Comparison of ENCODE assay signal across 8 cellular contexts in the genomic region with DNA sequence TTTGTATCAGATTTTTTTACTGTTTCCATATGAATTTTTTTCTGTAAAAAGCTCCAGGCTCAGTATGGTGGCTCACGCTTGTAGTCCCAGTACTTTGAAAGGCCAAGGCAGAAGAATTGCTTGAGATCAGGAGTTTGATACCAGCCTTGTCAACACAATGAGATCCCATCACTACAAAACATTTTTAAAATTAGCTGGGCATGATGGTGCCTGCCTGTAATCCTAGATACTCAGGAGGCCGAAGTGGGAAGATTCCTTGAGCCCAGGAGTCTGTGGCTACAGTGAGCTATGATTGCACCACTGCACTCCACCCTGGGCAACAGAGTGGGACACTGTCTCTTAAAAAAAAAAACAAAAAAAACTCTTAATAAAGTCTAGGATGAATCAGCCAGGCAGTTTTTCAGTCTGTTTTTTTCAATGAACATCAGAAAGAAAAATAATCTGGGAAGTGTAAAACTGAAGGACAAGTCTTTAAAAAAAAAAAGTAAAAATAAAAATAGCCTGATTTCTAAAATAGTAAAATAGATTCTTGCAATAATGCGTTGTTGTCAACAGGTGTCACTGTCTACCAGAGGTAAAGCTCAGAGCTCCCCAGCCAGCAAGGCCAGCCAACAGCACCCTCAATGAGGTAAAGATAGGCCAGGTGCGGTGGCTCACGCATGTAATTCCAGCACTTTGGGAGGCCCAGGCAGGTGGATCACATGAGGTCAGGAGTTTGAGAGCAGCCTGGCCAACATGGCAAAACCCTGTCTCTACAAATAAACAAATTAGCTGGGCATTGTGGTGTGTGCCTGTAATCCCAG. TPM values are rescaled to one million over a fixed set of nuclear protein-coding genes. Genes with fewer than 3 reads are reported as not detected.
DNase-seq lines count a peak whose midpoint lies in the region; ATAC-seq, FAIRE-seq and TF ChIP-seq lines count a peak whose summit lies in the region.

No MANE protein-coding gene starts in this region.

- H3K4me3 ChIP-seq in HFF-Myc (replicated peaks; ENCODE audit: low read depth, low read length), result no peak overlapping the region

- peaks cover 0 to 8% (median 6%) of the 10 kb centered on the region in 4 donors for H3K4me1 Mint-ChIP-seq in naive thymus-derived CD8-positive, alpha-beta T cell

- no peak for FAIRE-seq in urothelium cell line (lab: Jason Lieb, UNC)

- H3K36me3 Mint-ChIP-seq in naive thymus-derived CD8-positive, alpha-beta T cell, result no peaks in the 10 kb centered on the region

- ATAC-seq in naive thymus-derived CD8-positive, alpha-beta T cell, result peak; percentile 83
- ATAC-seq in HG03025 (IDR thresholded peaks at IDR 0.05; ENCODE audit: low FRiP score, unreplicated experiment), result no peak

- peak; percentile 40 for DNase-seq in DMS79 (lab: John Stamatoyannopoulos, UW)
- no peak for DNase-seq in HFF-Myc (ENCODE audit: extremely low read depth, low read depth)
- peak; percentile 27 for DNase-seq in NCI-H748 treated with DMSO at 0.1 percent for 48 hours (lab: John Stamatoyannopoulos, UW)
- peak; percentile 14 for DNase-seq in activated CD8-positive, alpha-beta memory T cell treated with anti-CD3 and anti-CD28 coated beads, Interleukin-2, amount 50 U/mL, for 24 hours (ENCODE audit: extremely low read depth)
- peak; percentile 45 to 71 for DNase-seq in erythroblast (lab: John Stamatoyannopoulos, UW)
- DNase-seq in naive thymus-derived CD8-positive, alpha-beta T cell, result peak; percentile 21 to 67 (median 50)
- peak; percentile 42 for DNase-seq in urothelium cell line (ENCODE audit: low spot score)

- TF ChIP-seq CTCF in HFF-Myc (IDR thresholded peaks at IDR 0.05; ENCODE audit: low read depth, low read length, missing control alignments), result peak; percentile 48

- no peak for TF ChIP-seq POLR2A in erythroblast (IDR thresholded peaks at IDR 0.05; ENCODE audit: low read length)

- H3K9me3 Mint-ChIP-seq in naive thymus-derived CD8-positive, alpha-beta T cell, result no peaks in the 10 kb centered on the region

- H3K4me3 Mint-ChIP-seq in naive thymus-derived CD8-positive, alpha-beta T cell, result no peak overlapping the region

- H3K27me3 Mint-ChIP-seq in naive thymus-derived CD8-positive, alpha-beta T cell, result peaks cover 11 to 47% (median 20%) of the 10 kb centered on the region in 5 donors

- POLR2A ChIA-PET in naive thymus-derived CD8-positive, alpha-beta T cell (lab: Charles Lee), result interaction anchor here (0.6 to 0.9 kb wide), 3 partner anchors 9 to 1268 kb away, joined by 3 to 4 read pairs (median 3); a partner anchor contains a TSS

- H3K27ac Mint-ChIP-seq in naive thymus-derived CD8-positive, alpha-beta T cell, result no peak overlapping the region

RNA-seq across cellular contexts. Expression of a gene that starts 9.3 kb away (rescaled TPM):
- total RNA-seq in naive thymus-derived CD8-positive, alpha-beta T cell, result 10 to 100 TPM; 24.4 to 27.5 TPM
- polyA plus RNA-seq in naive thymus-derived CD8-positive, alpha-beta T cell, result 10 to 100 TPM; 27.8 to 30.4 (median 29.0) TPM

RNA-seq across cellular contexts. Expression of a gene that starts 25.7 kb away (rescaled TPM):
- total RNA-seq in naive thymus-derived CD8-positive, alpha-beta T cell, result 10 to 100 TPM; 26.1 to 28.2 TPM
- polyA plus RNA-seq in naive thymus-derived CD8-positive, alpha-beta T cell, result 10 to 100 TPM; 10.1 to 19.4 (median 10.2) TPM
